ENCODE assay signal across 15 cellular contexts in the genomic region with DNA sequence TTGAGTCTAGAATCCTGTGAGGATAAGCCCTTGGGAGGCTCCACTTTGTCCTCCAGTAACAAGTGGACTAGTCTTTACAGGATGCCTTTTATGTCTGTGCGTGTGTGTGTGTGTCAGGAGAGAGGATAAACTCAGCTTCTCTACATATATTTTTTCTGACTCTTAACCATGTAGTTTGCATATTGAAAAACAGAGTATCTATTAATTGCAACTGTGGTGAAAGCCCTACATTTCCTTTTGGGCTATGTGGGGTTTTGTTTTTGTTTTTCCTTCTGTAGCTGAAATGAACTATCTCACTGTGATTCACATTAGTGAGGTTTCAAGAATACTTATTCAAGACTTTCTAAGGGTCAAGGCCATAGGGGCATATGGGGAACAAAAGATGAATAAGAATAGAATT. TPM values are rescaled to one million over a fixed set of nuclear protein-coding genes. Genes with fewer than 3 reads are reported as not detected.
DNase-seq lines count a peak whose midpoint lies in the region; ATAC-seq, FAIRE-seq and TF ChIP-seq lines count a peak whose summit lies in the region.
"Had no signal": no experiment of that assay in that cellular context is flagged by ENCODE, and none has a peak within 500 bp of the region (broad histone marks: within the 10 kb centered on the region; RNA-seq: fewer than 3 reads in every experiment).

No MANE protein-coding gene starts in this region.

- H3K14ac ChIP-seq in mesenchymal stem cell (ENCODE audit: low read length in 2 of 2) = no peak overlapping the region

- intact Hi-C loops in pancreas (cut with DNase I) = no loop called here

- TF ChIP-seq CTCF in pancreas (IDR thresholded peaks at IDR 0.05) = no peak

- H3K4me2 ChIP-seq in mesenchymal stem cell (ENCODE audit: low read length, poor library complexity, severe bottlenecking) = no peak overlapping the region

- H3K9me3 ChIP-seq in mesenchymal stem cell (ENCODE audit: control insufficient read depth, low read length) (no peaks in the 10 kb centered on the region), pancreas (no peaks in the 10 kb centered on the region)
- H3K9me3 ChIP-seq: BE2C, suprapubic skin had no signal

- no peak overlapping the region for H2BK12ac ChIP-seq in mesenchymal stem cell (ENCODE audit: low read length in 2 of 2)

- no peak overlapping the region for H2BK5ac ChIP-seq in mesenchymal stem cell (ENCODE audit: low read depth, low read length, poor library complexity, severe bottlenecking)

- H4K91ac ChIP-seq in mesenchymal stem cell (ENCODE audit: low read length) = no peak overlapping the region

- H3K27ac ChIP-seq in mesenchymal stem cell (ENCODE audit: low read length, poor library complexity, severe bottlenecking) (no peak overlapping the region), pancreas (no peak overlapping the region)
- H3K27ac ChIP-seq: left lung, SK-N-MC, suprapubic skin had no signal

- no peak for DNase-seq in LoVo (ENCODE audit: low spot score)
- DNase-seq in activated effector memory CD4-positive, alpha-beta T cell treated with Interleukin-2 at 50 U/mL for 16 hours = no peak
- no peak for DNase-seq in mesenchymal stem cell
- no peak for DNase-seq in pancreas
- DNase-seq: activated CD8-positive, alpha-beta memory T cell treated with anti-CD3 and anti-CD28 coated beads, Interleukin-2, amount 50 U/mL, for 4 hours; BE2C; erythroblast; left lung; naive thymus-derived CD8-positive, alpha-beta T cell had no signal

- peaks cover 4% of the 10 kb centered on the region for H3K4me1 ChIP-seq in mesenchymal stem cell (ENCODE audit: control insufficient read depth, insufficient read depth, low read depth, low read length)
- peaks cover 0 to 3% (median 0%) of the 10 kb centered on the region in 3 donors for H3K4me1 ChIP-seq in pancreas
- H3K4me1 ChIP-seq: BE2C, left lung, suprapubic skin had no signal

- no peak overlapping the region for H2AFZ ChIP-seq in mesenchymal stem cell (ENCODE audit: low read depth, low read length)

- no peak overlapping the region for H3K23ac ChIP-seq in mesenchymal stem cell (ENCODE audit: low read length in 2 of 2)

- 86% methylated on average over 1 of the region's 1 CpG for WGBS in mesenchymal stem cell
- WGBS in pancreas, 2 donors = 93 to 96% methylated on average over 1 of the region's 1 CpG

- H2AK5ac ChIP-seq in mesenchymal stem cell (ENCODE audit: low read length, severe bottlenecking) = no peak overlapping the region

- no peaks in the 10 kb centered on the region for H3K79me1 ChIP-seq in mesenchymal stem cell (replicated peaks; ENCODE audit: low read length, poor library complexity, severe bottlenecking)

- no peak overlapping the region for H3K9ac ChIP-seq in mesenchymal stem cell (ENCODE audit: low read length)

- no peak overlapping the region for H3K18ac ChIP-seq in mesenchymal stem cell (ENCODE audit: low read depth in 1 of 2, low read length in 2 of 2)

- H3K36me3 ChIP-seq in mesenchymal stem cell (ENCODE audit: control insufficient read depth in 1 of 2, insufficient read depth in 2 of 2, low read depth in 1 of 2, low read length in 2 of 2) = peaks cover under 1 to 3% of the 10 kb centered on the region in 2 experiments
- H3K36me3 ChIP-seq in pancreas = no peaks in the 10 kb centered on the region
- H3K36me3 ChIP-seq: BE2C, left lung, suprapubic skin had no signal

- ATAC-seq in GM18861 (IDR thresholded peaks at IDR 0.05; ENCODE audit: unreplicated experiment) (peak; percentile 76), GM21390 (IDR thresholded peaks at IDR 0.05; ENCODE audit: unreplicated experiment) (peak; percentile 87), HG02884 (IDR thresholded peaks at IDR 0.05; ENCODE audit: unreplicated experiment) (peak; percentile 78), HG03558 (IDR thresholded peaks at IDR 0.05; ENCODE audit: extremely low read depth, unreplicated experiment) (peak; percentile 59), pancreas (no peak)
- ATAC-seq: left lung; naive thymus-derived CD8-positive, alpha-beta T cell had no signal

- no peak overlapping the region for H2BK120ac ChIP-seq in mesenchymal stem cell (ENCODE audit: low read depth, low read length)

- H4K8ac ChIP-seq in mesenchymal stem cell (ENCODE audit: low read length) = no peak overlapping the region

- H2BK15ac ChIP-seq in mesenchymal stem cell (ENCODE audit: low read depth, poor library complexity, severe bottlenecking) = no peak overlapping the region

- no peak for FAIRE-seq in pancreas (lab: Jason Lieb, UNC)

- H3K4me3 ChIP-seq in mesenchymal stem cell (ENCODE audit: insufficient read depth in 1 of 2, low read depth in 1 of 2, low read length in 2 of 2) = no peak overlapping the region
- H3K4me3 ChIP-seq in pancreas = no peak overlapping the region
- H3K4me3 ChIP-seq: left lung, SK-N-MC, suprapubic skin had no signal

- H3K27me3 ChIP-seq in mesenchymal stem cell (ENCODE audit: control insufficient read depth in 1 of 2, insufficient read depth in 1 of 2, low read length in 2 of 2) (no peaks in the 10 kb centered on the region), pancreas (no peaks in the 10 kb centered on the region)
- H3K27me3 ChIP-seq: BE2C, left lung, suprapubic skin had no signal

- H3K4ac ChIP-seq in mesenchymal stem cell (ENCODE audit: low read depth in 1 of 2, low read length in 2 of 2) = no peak overlapping the region

RNA-seq across cellular contexts. Expression of a gene that starts 17.7 kb away (rescaled TPM):
- 55.2 TPM for polyA plus RNA-seq in mesenchymal stem cell (2013, experiment 1 of 2)
- polyA plus RNA-seq in mesenchymal stem cell (2013, experiment 2 of 2) = 56.5 TPM
- 10 to 100 TPM in 1 of 6 donors, 1 to 10 TPM in 5; 2.8 to 13.6 (median 3.7) TPM for total RNA-seq in pancreas
- 1 to 10 TPM; 6.5 to 6.7 TPM for polyA plus RNA-seq in pancreas
- total RNA-seq: naive thymus-derived CD8-positive, alpha-beta T cell had no signal
- polyA plus RNA-seq: naive thymus-derived CD8-positive, alpha-beta T cell had no signal

Comparison
In these comparisons a context has a peak if more than half of its experiments do, and no peak if none do; other contexts are left out.
1. ATAC-seq: peak in GM18861 (single experiment), GM21390 (single experiment), HG02884 (single experiment) and HG03558 (single experiment); none in pancreas (0 of 4).